9 cellular contexts compared by ENCODE assay signal in the genomic region with DNA sequence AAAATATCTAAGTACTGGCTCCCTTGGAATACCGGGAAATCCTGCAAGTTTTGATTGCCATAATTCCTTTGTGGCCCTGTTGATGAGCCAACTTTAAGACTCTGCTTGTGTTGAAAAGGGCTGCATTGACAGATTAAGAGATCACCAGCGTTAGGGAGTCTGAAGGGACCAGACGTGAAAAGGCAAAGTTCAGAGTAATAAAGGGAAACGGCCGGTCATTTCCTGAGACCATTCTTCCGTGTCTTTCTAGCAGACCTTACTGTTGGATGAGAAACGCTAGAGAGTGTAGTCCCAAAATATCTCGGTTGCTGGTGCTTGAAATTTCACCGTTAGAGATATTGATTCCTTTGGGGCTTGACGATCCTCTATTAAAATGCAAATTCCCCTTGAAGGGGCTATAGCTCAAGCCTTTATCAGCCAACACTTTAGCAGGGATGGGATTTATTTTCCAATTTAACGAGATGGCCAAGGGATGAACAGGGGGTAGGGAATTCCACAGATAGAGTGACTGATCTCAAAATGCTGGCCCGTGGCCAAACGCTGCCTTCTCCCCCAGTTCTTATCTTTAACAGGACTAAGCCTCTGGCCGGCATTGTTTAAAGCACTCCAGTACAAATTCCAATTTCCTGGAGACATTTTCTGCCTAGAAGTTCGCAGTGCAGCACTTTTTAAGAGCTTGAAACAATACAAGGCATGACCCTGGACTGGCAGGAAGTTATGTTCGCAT.
A peak's percentile ranks its signal among the peaks of the same experiment; 100 is the strongest.
DNase-seq lines count a peak whose midpoint lies in the region; ATAC-seq and TF ChIP-seq lines count a peak whose summit lies in the region.
"Had no signal": no experiment of that assay in that cellular context is flagged by ENCODE, and none has a peak within 500 bp of the region (broad histone marks: within the 10 kb centered on the region; RNA-seq: fewer than 3 reads in every experiment).

No MANE protein-coding gene starts in this region.

- intact Hi-C loops in dorsolateral prefrontal cortex (cut with DNase I): loop anchor here in 1 of 2 donors (10.0 kb wide), 1 partner anchor 93 kb away; no protein-coding TSS in a partner anchor
- intact Hi-C loops in natural killer cell (cut with micrococcal nuclease): no loop called here

- H3K9ac ChIP-seq in KMS-11: no peak overlapping the region

- peaks cover 0 to 7% of the 10 kb centered on the region in 2 donors for H3K4me1 Mint-ChIP-seq in natural killer cell

- no peaks in the 10 kb centered on the region for H3K36me3 ChIP-seq in KMS-11 (ENCODE audit: insufficient read depth)

- H3K4me3 Mint-ChIP-seq in natural killer cell: peak overlapping the region; percentile 58

- TF ChIP-seq CTCF in KMS-11 (conservative IDR thresholded peaks at IDR 0.05; ENCODE audit: low read depth, low read length): no peak
- TF ChIP-seq CTCF in dorsolateral prefrontal cortex (IDR thresholded peaks at IDR 0.05 in 54 of 56, conservative IDR thresholded peaks at IDR 0.05 in 2 of 56; ENCODE audit: low read depth in 1 of 56, partially characterized antibody in 56 of 56): no peak
- TF ChIP-seq CTCF in natural killer cell (IDR thresholded peaks at IDR 0.05): no peak

- H3K4me3 ChIP-seq in KMS-11 (IDR thresholded peaks at IDR 0.05; ENCODE audit: insufficient read depth, low read depth, low read length) (no peak overlapping the region), dorsolateral prefrontal cortex (peak overlapping the region; percentile 48 to 78 (median 67))

- DNase-seq in DMS114 treated with DMSO at 0.1 percent for 48 hours (lab: John Stamatoyannopoulos, UW; ENCODE audit: unreplicated experiment) (peak; percentile 39), dorsolateral prefrontal cortex (no peak), natural killer cell (no peak), NCI-H187 treated with DMSO at 0.1 percent for 48 hours (lab: John Stamatoyannopoulos, UW) (no peak), RPMI8226 (no peak), mesenteric fat pad (ENCODE audit: low spot score) (no peak)
- DNase-seq: stimulated activated naive CD4-positive, alpha-beta T cell had no signal

- H3K27me3 ChIP-seq in KMS-11 (ENCODE audit: insufficient read depth, low read depth): peaks cover 12% of the 10 kb centered on the region
- H3K27me3 ChIP-seq in dorsolateral prefrontal cortex: peaks cover 0 to 5% (median 0%) of the 10 kb centered on the region in 45 donors

- peaks cover 11% of the 10 kb centered on the region for H3K4me1 ChIP-seq in KMS-11 (ENCODE audit: low read depth, poor library complexity, severe bottlenecking)

- peaks cover 6% of the 10 kb centered on the region for H3K36me3 Mint-ChIP-seq in natural killer cell

- peaks cover 49 to 76% of the 10 kb centered on the region in 2 donors for H3K27me3 Mint-ChIP-seq in natural killer cell (ENCODE audit: low read depth in 2 of 2)

- no peaks in the 10 kb centered on the region for H3K79me2 ChIP-seq in KMS-11 (ENCODE audit: insufficient read depth, low read depth)

- no peaks in the 10 kb centered on the region for H4K20me1 ChIP-seq in KMS-11 (ENCODE audit: insufficient read depth)

- ATAC-seq in natural killer cell (no peak), GM18873 (IDR thresholded peaks at IDR 0.05; ENCODE audit: low FRiP score, unreplicated experiment) (no peak)

- H3K27ac Mint-ChIP-seq in natural killer cell: no peak overlapping the region

- no peaks in the 10 kb centered on the region for H3K9me3 Mint-ChIP-seq in natural killer cell

- H3K27ac ChIP-seq in KMS-11 (no peak overlapping the region), dorsolateral prefrontal cortex (peak overlapping the region in 19 of 59 donors; percentile 10 to 86 (median 74))

- no peak overlapping the region for H3K4me2 ChIP-seq in KMS-11

- 0 out of 2 replicates have a peak overlapping the region, but pooled peaks have one; percentile 49 for H2AFZ ChIP-seq in KMS-11 (ENCODE audit: low read depth)
